7 cellular contexts compared by ENCODE assay signal in the genomic region with DNA sequence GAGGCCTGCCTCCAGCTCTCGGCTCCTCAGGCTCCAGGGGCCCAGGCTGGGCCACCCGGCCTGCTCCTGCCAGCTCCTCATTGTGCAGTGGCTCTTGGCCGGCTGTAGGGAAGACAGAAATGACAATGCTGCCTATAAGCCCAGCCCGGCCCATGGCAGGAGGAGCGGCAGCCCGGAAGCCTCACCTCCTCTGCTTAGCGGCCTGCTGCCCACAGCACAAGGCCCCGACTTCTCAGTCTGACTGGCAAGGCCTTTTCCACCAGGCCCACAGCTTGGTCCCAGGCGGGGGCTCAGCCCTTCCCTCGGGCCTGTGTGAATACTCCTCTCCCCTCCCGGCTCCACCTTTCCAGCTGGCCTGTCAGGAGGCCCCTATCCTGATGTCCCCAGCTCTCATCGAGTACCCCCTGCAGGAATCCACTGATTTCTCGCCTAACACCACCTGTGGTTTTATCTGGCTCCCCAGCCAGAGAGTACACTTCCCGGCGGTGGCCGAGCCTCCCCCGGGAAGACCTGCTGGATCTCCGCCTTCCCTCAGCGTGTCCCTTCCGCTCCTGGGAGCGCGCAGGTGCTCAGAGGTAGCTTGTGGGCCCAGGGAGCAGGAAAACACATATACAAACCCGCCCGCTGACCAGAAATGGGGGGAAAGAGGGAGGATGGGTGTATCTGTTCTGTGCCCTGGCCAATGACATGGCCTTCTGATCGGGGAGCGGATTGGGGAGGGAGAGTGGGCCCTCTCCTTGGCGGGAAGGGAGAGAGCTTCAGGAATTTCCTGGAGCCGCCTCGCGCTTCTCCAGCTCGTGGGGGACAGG. TPM values are rescaled to one million over a fixed set of nuclear protein-coding genes. Genes with fewer than 3 reads are reported as not detected.
DNase-seq lines count a peak whose midpoint lies in the region; ATAC-seq and TF ChIP-seq lines count a peak whose summit lies in the region.

No MANE protein-coding gene starts in this region.

- peak; percentile 9 for ATAC-seq in HG02798 (IDR thresholded peaks at IDR 0.05; ENCODE audit: poor library complexity, unreplicated experiment)
- ATAC-seq in activated naive CD4-positive, alpha-beta T cell treated with anti-CD3 and anti-CD28 coated beads, Interleukin-2, amount 50 U/mL, for 72 hours: peak; percentile 25 to 39
- peak; percentile 18 to 38 for ATAC-seq in left cardiac atrium

- in situ Hi-C loops in GM13977 (cut with MboI; ENCODE audit: low pct_unique_long_range_greater_than_20kb, low sequenced_read_pairs, unreplicated experiment): no loop called here

- peak overlapping the region; percentile 96 to 98 for H3K27ac Mint-ChIP-seq in activated naive CD4-positive, alpha-beta T cell treated with anti-CD3 and anti-CD28 coated beads, Interleukin-2, amount 50 U/mL, for 72 hours

- no peaks in the 10 kb centered on the region for H3K9me3 Mint-ChIP-seq in activated naive CD4-positive, alpha-beta T cell treated with anti-CD3 and anti-CD28 coated beads, Interleukin-2, amount 50 U/mL, for 72 hours

- no peak for TF ChIP-seq CTCF in GM13977 (IDR thresholded peaks at IDR 0.05; ENCODE audit: extremely low read depth, insufficient read depth, missing control alignments)

- DNase-seq in GM13977 (ENCODE audit: low spot score) (peak; percentile 76), NCI-H2227 treated with DMSO at 0.1 percent for 48 hours (lab: John Stamatoyannopoulos, UW) (peak; percentile 28), left cardiac atrium (no peak), retina (peak; percentile 39), GF-D8 (lab: John Stamatoyannopoulos, UW) (no peak)
- DNase-seq in activated naive CD4-positive, alpha-beta T cell treated with anti-CD3 and anti-CD28 coated beads, Interleukin-2, amount 50 U/mL, for 72 hours (ENCODE audit: low spot score in 2 of 2): peak in 1 of 2 donors; percentile 39

- peaks cover 18 to 21% of the 10 kb centered on the region in 2 donors for H3K36me3 Mint-ChIP-seq in activated naive CD4-positive, alpha-beta T cell treated with anti-CD3 and anti-CD28 coated beads, Interleukin-2, amount 50 U/mL, for 72 hours

- intact Hi-C loops in left cardiac atrium (cut with DNase I): no loop called here

RNA-seq across cellular contexts. Expression of a gene that starts 1.0 kb away (rescaled TPM):
- 100 to 1,000 TPM in 1 of 2 donors, 10 to 100 TPM in 1; 66.4 to 128 TPM for total RNA-seq in activated naive CD4-positive, alpha-beta T cell treated with anti-CD3 and anti-CD28 coated beads, Interleukin-2, amount 50 U/mL, for 72 hours
- 10 to 100 TPM; 39.3 to 44.8 TPM for total RNA-seq in left cardiac atrium

RNA-seq across cellular contexts. Expression of a gene that starts 5.8 kb away (rescaled TPM):
- total RNA-seq in activated naive CD4-positive, alpha-beta T cell treated with anti-CD3 and anti-CD28 coated beads, Interleukin-2, amount 50 U/mL, for 72 hours: 10 to 100 TPM; 29.9 to 77.4 TPM
- total RNA-seq in left cardiac atrium: 10 to 100 TPM; 18.7 to 25.7 TPM

RNA-seq across cellular contexts. Expression of a gene that starts 30.2 kb away (rescaled TPM):
- 1 to 10 TPM; 2.0 to 4.2 TPM for total RNA-seq in activated naive CD4-positive, alpha-beta T cell treated with anti-CD3 and anti-CD28 coated beads, Interleukin-2, amount 50 U/mL, for 72 hours
- total RNA-seq in left cardiac atrium: 10 to 100 TPM; 12.0 to 13.2 TPM

RNA-seq across cellular contexts. Expression of a gene that starts 35.5 kb away (rescaled TPM):
- total RNA-seq in activated naive CD4-positive, alpha-beta T cell treated with anti-CD3 and anti-CD28 coated beads, Interleukin-2, amount 50 U/mL, for 72 hours: 1 to 10 TPM in 1 of 2 donors, under 1 TPM in 1; 0.14 to 1.1 TPM
- total RNA-seq in left cardiac atrium: under 1 TPM; 0.52 to 0.68 TPM

RNA-seq across cellular contexts. Expression of a gene that starts 43.9 kb away (rescaled TPM):
- total RNA-seq in activated naive CD4-positive, alpha-beta T cell treated with anti-CD3 and anti-CD28 coated beads, Interleukin-2, amount 50 U/mL, for 72 hours: 10 to 100 TPM; 18.8 to 24.2 TPM
- total RNA-seq in left cardiac atrium: 10 to 100 TPM; 18.2 to 22.5 TPM

Comparison
In these comparisons a context has a peak if more than half of its experiments do, and no peak if none do; other contexts are left out.
1. DNase-seq: peak in GM13977 (single experiment), NCI-H2227 treated with DMSO at 0.1 percent for 48 hours (single experiment) and retina (single experiment); none in left cardiac atrium (single experiment) and GF-D8 (single experiment).
2. Peak in every context shown above with its lines, with median percentiles within 50 percentile points of each other: ATAC-seq.